1 cellular context compared by ENCODE assay signal in the genomic region with DNA sequence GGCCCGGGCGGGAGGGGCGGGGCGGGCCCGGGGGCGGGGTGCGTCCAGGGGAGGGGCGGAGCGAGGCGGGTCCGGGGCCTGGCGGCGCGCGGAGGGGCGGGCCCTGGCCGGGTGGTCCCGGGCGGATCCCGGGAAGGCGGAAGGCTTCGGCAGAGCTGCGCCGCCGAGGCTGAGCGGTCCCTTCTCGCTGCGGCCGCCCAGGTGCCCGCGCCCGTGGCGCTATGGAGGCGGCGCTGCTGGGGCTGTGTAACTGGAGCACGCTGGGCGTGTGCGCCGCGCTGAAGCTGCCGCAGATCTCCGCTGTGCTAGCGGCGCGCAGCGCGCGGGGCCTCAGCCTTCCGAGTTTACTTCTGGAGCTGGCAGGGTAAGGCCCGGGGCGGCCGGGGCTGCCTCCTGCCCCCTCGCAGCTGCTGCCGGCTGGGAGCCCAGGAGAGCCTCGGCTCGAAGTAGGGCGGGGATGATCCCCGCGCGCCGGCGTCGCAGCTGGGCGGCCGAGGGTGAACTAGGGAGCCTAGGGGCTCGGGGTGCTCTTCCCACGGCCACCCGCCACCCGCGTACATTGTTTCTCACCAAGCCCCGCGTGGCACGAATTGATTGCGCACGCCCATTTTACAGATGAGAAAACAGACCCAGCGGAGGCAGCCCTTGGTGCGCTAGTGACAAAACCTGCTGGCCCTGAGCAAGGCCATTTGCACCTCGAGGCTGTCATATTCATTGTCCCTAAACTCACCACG.
TF ChIP-seq lines count a peak whose summit lies in the region.

A gene (plus strand): TSS at position 142 of the 734 bp plus-strand sequence. CDS start 80 bp downstream, at position 222.

TF ChIP-seq in K562, 482 proteins besides CTCF, POLR2A, EP300 and RAD21 (continued from another document and continues in another):
- TF ChIP-seq, protein P1, sequence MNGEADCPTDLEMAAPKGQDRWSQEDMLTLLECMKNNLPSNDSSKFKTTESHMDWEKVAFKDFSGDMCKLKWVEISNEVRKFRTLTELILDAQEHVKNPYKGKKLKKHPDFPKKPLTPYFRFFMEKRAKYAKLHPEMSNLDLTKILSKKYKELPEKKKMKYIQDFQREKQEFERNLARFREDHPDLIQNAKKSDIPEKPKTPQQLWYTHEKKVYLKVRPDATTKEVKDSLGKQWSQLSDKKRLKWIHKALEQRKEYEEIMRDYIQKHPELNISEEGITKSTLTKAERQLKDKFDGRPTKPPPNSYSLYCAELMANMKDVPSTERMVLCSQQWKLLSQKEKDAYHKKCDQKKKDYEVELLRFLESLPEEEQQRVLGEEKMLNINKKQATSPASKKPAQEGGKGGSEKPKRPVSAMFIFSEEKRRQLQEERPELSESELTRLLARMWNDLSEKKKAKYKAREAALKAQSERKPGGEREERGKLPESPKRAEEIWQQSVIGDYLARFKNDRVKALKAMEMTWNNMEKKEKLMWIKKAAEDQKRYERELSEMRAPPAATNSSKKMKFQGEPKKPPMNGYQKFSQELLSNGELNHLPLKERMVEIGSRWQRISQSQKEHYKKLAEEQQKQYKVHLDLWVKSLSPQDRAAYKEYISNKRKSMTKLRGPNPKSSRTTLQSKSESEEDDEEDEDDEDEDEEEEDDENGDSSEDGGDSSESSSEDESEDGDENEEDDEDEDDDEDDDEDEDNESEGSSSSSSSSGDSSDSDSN (IDR thresholded peaks at IDR 0.05; ENCODE audit: borderline replicate concordance in 1 of 2, low read depth in 2 of 2, low read length in 2 of 2) = peak; percentile 82 to 89; a peak in 3 of 4 replicates
- TF ChIP-seq ZNF764 (CRISPR knock-in tag; IDR thresholded peaks at IDR 0.05; ENCODE audit: low read depth) (no peak), STAT5B (CRISPR knock-in tag; IDR thresholded peaks at IDR 0.05) (no peak), NRF1 (conservative IDR thresholded peaks at IDR 0.05 in 1 of 2, IDR thresholded peaks at IDR 0.05 in 1 of 2) (peak; percentile 74 to 78), OTX1 (CRISPR knock-in tag; IDR thresholded peaks at IDR 0.05) (no peak), SIN3A (IDR thresholded peaks at IDR 0.05; ENCODE audit: borderline replicate concordance in 2 of 2, control insufficient read depth in 1 of 2, low read depth in 2 of 2, low read length in 2 of 2) (peak in 1 of 2 experiments; percentile 13; a peak in 1 of 4 replicates), SLC30A9 (CRISPR knock-in tag; IDR thresholded peaks at IDR 0.05) (no peak), POLR3G (IDR thresholded peaks at IDR 0.05; ENCODE audit: extremely low read depth, insufficient read length, insufficient replicate concordance) (no peak), ZEB2 (IDR thresholded peaks at IDR 0.05) (no peak), CBX3 (IDR thresholded peaks at IDR 0.05; ENCODE audit: borderline replicate concordance in 1 of 2, low read length in 2 of 2) (peak in 1 of 2 experiments; percentile 18; a peak in 1 of 3 replicates), NONO (IDR thresholded peaks at IDR 0.05; ENCODE audit: low read depth in 2 of 2, low read length in 1 of 2) (peak; percentile 43 to 77; a peak in 2 of 4 replicates), POLR2B (IDR thresholded peaks at IDR 0.05; ENCODE audit: low read depth, partially characterized antibody) (peak; percentile 41), POLR3A (IDR thresholded peaks at IDR 0.05; ENCODE audit: borderline replicate concordance, extremely low read depth, insufficient read depth, insufficient read length) (no peak), ZNF3 (CRISPR knock-in tag; IDR thresholded peaks at IDR 0.05) (no peak), NCOA4 (IDR thresholded peaks at IDR 0.05; ENCODE audit: partially characterized antibody) (no peak), CBX1 (IDR thresholded peaks at IDR 0.05; ENCODE audit: low read depth) (peak; percentile 65; the same call in 1 of the 2 replicates), ZNF24 (IDR thresholded peaks at IDR 0.05) (0 out of 2 replicates have a peak, but pooled peaks have one; percentile 5), JUND (IDR thresholded peaks at IDR 0.05; ENCODE audit: borderline replicate concordance, low read depth, low read length) (no peak), JUND (tag; IDR thresholded peaks at IDR 0.05; ENCODE audit: borderline replicate concordance, low read depth, low read length) (no peak), RBM25 (IDR thresholded peaks at IDR 0.05; ENCODE audit: low read depth, low read length, severe bottlenecking) (peak; percentile 75), ZNF431 (CRISPR knock-in tag; IDR thresholded peaks at IDR 0.05) (no peak), CHD4 (IDR thresholded peaks at IDR 0.05; ENCODE audit: insufficient read depth, insufficient replicate concordance, low read depth, low read length, poor library complexity, severe bottlenecking) (peak; percentile 45), CBFA2T3 (IDR thresholded peaks at IDR 0.05) (no peak), HNRNPL (IDR thresholded peaks at IDR 0.05; ENCODE audit: low read depth, low read length) (peak; percentile 74; the same call in 1 of the 2 replicates), POLR2G (IDR thresholded peaks at IDR 0.05; ENCODE audit: low read depth, low read length) (peak; percentile 88), RFX7 (CRISPR knock-in tag; IDR thresholded peaks at IDR 0.05) (no peak), U2AF2 (optimal IDR thresholded peaks at IDR 0.05; ENCODE audit: low read depth, low read length) (no peak), PHF8 (IDR thresholded peaks at IDR 0.05; ENCODE audit: borderline replicate concordance, low read length) (peak; percentile 70; the same call in 1 of the 2 replicates), ZNF696 (CRISPR knock-in tag; conservative IDR thresholded peaks at IDR 0.05) (no peak), HEY1 (CRISPR knock-in tag; IDR thresholded peaks at IDR 0.05; ENCODE audit: borderline replicate concordance) (no peak), KDM5B (IDR thresholded peaks at IDR 0.05; ENCODE audit: insufficient replicate concordance, low read depth, low read length) (peak; percentile 73), RFX5 (IDR thresholded peaks at IDR 0.05; ENCODE audit: low read depth, low read length) (no peak), ATF1 (CRISPR knock-in tag; IDR thresholded peaks at IDR 0.05) (no peak), ATF1 (tag; IDR thresholded peaks at IDR 0.05) (peak; percentile 24; the same call in 1 of the 2 replicates), POLR2AphosphoS5 (IDR thresholded peaks at IDR 0.05; ENCODE audit: control insufficient read depth, insufficient read depth, low read depth, low read length) (peak; percentile 38; the same call in 1 of the 2 replicates), ELF2 (CRISPR knock-in tag; IDR thresholded peaks at IDR 0.05) (peak; percentile 71), ZNF143 (CRISPR knock-in tag; IDR thresholded peaks at IDR 0.05) (no peak), ZNF124 (CRISPR knock-in tag; IDR thresholded peaks at IDR 0.05) (no peak), TRIM24 (IDR thresholded peaks at IDR 0.05) (no peak), ZFPM2 (CRISPR knock-in tag; IDR thresholded peaks at IDR 0.05) (no peak), ZNF146 (CRISPR knock-in tag; IDR thresholded peaks at IDR 0.05; ENCODE audit: unreplicated experiment) (no peak), ARNT (IDR thresholded peaks at IDR 0.05) (no peak), ZNF586 (CRISPR knock-in tag; conservative IDR thresholded peaks at IDR 0.05) (no peak)
- TF ChIP-seq, protein P2, sequence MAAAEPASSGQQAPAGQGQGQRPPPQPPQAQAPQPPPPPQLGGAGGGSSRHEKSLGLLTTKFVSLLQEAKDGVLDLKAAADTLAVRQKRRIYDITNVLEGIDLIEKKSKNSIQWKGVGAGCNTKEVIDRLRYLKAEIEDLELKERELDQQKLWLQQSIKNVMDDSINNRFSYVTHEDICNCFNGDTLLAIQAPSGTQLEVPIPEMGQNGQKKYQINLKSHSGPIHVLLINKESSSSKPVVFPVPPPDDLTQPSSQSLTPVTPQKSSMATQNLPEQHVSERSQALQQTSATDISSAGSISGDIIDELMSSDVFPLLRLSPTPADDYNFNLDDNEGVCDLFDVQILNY (CRISPR knock-in tag; IDR thresholded peaks at IDR 0.05) = no peak
- TF ChIP-seq, protein P3, sequence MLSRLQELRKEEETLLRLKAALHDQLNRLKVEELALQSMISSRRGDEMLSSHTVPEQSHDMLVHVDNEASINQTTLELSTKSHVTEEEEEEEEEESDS (CRISPR knock-in tag; IDR thresholded peaks at IDR 0.05) = no peak
- TF ChIP-seq, protein P4, sequence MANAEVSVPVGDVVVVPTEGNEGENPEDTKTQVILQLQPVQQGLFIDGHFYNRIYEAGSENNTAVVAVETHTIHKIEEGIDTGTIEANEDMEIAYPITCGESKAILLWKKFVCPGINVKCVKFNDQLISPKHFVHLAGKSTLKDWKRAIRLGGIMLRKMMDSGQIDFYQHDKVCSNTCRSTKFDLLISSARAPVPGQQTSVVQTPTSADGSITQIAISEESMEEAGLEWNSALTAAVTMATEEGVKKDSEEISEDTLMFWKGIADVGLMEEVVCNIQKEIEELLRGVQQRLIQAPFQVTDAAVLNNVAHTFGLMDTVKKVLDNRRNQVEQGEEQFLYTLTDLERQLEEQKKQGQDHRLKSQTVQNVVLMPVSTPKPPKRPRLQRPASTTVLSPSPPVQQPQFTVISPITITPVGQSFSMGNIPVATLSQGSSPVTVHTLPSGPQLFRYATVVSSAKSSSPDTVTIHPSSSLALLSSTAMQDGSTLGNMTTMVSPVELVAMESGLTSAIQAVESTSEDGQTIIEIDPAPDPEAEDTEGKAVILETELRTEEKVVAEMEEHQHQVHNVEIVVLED (CRISPR knock-in tag; IDR thresholded peaks at IDR 0.05) = peak; percentile 33; the same call in 1 of the 2 replicates
- TF ChIP-seq, protein P5, sequence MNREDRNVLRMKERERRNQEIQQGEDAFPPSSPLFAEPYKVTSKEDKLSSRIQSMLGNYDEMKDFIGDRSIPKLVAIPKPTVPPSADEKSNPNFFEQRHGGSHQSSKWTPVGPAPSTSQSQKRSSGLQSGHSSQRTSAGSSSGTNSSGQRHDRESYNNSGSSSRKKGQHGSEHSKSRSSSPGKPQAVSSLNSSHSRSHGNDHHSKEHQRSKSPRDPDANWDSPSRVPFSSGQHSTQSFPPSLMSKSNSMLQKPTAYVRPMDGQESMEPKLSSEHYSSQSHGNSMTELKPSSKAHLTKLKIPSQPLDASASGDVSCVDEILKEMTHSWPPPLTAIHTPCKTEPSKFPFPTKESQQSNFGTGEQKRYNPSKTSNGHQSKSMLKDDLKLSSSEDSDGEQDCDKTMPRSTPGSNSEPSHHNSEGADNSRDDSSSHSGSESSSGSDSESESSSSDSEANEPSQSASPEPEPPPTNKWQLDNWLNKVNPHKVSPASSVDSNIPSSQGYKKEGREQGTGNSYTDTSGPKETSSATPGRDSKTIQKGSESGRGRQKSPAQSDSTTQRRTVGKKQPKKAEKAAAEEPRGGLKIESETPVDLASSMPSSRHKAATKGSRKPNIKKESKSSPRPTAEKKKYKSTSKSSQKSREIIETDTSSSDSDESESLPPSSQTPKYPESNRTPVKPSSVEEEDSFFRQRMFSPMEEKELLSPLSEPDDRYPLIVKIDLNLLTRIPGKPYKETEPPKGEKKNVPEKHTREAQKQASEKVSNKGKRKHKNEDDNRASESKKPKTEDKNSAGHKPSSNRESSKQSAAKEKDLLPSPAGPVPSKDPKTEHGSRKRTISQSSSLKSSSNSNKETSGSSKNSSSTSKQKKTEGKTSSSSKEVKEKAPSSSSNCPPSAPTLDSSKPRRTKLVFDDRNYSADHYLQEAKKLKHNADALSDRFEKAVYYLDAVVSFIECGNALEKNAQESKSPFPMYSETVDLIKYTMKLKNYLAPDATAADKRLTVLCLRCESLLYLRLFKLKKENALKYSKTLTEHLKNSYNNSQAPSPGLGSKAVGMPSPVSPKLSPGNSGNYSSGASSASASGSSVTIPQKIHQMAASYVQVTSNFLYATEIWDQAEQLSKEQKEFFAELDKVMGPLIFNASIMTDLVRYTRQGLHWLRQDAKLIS (CRISPR knock-in tag; IDR thresholded peaks at IDR 0.05) = 0 out of 2 replicates have a peak, but pooled peaks have one; percentile 34
- TF ChIP-seq, protein P6, sequence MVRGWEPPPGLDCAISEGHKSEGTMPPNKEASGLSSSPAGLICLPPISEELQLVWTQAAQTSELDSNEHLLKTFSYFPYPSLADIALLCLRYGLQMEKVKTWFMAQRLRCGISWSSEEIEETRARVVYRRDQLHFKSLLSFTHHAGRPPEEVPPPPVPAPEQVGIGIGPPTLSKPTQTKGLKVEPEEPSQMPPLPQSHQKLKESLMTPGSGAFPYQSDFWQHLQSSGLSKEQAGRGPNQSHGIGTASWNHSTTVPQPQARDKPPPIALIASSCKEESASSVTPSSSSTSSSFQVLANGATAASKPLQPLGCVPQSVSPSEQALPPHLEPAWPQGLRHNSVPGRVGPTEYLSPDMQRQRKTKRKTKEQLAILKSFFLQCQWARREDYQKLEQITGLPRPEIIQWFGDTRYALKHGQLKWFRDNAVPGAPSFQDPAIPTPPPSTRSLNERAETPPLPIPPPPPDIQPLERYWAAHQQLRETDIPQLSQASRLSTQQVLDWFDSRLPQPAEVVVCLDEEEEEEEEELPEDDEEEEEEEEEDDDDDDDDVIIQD (CRISPR knock-in tag; IDR thresholded peaks at IDR 0.05) = no peak
- TF ChIP-seq, protein P7, sequence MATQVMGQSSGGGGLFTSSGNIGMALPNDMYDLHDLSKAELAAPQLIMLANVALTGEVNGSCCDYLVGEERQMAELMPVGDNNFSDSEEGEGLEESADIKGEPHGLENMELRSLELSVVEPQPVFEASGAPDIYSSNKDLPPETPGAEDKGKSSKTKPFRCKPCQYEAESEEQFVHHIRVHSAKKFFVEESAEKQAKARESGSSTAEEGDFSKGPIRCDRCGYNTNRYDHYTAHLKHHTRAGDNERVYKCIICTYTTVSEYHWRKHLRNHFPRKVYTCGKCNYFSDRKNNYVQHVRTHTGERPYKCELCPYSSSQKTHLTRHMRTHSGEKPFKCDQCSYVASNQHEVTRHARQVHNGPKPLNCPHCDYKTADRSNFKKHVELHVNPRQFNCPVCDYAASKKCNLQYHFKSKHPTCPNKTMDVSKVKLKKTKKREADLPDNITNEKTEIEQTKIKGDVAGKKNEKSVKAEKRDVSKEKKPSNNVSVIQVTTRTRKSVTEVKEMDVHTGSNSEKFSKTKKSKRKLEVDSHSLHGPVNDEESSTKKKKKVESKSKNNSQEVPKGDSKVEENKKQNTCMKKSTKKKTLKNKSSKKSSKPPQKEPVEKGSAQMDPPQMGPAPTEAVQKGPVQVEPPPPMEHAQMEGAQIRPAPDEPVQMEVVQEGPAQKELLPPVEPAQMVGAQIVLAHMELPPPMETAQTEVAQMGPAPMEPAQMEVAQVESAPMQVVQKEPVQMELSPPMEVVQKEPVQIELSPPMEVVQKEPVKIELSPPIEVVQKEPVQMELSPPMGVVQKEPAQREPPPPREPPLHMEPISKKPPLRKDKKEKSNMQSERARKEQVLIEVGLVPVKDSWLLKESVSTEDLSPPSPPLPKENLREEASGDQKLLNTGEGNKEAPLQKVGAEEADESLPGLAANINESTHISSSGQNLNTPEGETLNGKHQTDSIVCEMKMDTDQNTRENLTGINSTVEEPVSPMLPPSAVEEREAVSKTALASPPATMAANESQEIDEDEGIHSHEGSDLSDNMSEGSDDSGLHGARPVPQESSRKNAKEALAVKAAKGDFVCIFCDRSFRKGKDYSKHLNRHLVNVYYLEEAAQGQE (CRISPR knock-in tag; IDR thresholded peaks at IDR 0.05; ENCODE audit: low read depth) = 0 out of 2 replicates have a peak, but pooled peaks have one; percentile 64
- TF ChIP-seq, protein P8, sequence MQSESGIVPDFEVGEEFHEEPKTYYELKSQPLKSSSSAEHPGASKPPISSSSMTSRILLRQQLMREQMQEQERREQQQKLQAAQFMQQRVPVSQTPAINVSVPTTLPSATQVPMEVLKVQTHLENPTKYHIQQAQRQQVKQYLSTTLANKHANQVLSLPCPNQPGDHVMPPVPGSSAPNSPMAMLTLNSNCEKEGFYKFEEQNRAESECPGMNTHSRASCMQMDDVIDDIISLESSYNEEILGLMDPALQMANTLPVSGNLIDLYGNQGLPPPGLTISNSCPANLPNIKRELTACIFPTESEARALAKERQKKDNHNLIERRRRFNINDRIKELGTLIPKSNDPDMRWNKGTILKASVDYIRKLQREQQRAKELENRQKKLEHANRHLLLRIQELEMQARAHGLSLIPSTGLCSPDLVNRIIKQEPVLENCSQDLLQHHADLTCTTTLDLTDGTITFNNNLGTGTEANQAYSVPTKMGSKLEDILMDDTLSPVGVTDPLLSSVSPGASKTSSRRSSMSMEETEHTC (IDR thresholded peaks at IDR 0.05) = no peak
